In genomic region chrX:134375691-134376090, GRCh38 we compare ENCODE assay signal across 1 cellular context.
TF ChIP-seq lines count a peak whose summit lies in the region.

No MANE protein-coding gene starts in this region.

TF ChIP-seq in GM12878, 131 proteins besides CTCF, POLR2A, EP300 and RAD21:
- TF ChIP-seq YBX1 (IDR thresholded peaks at IDR 0.05), result no peak
- TF ChIP-seq ETV6 (conservative IDR thresholded peaks at IDR 0.05 in 1 of 2, IDR thresholded peaks at IDR 0.05 in 1 of 2; ENCODE audit: borderline replicate concordance in 1 of 2, low read depth in 1 of 2), result no peak
- TF ChIP-seq STAT3 (IDR thresholded peaks at IDR 0.05; ENCODE audit: low read depth, low read length), result no peak
- TF ChIP-seq BCL11A (IDR thresholded peaks at IDR 0.05; ENCODE audit: low read depth, low read length), result no peak
- no peak for TF ChIP-seq CEBPB (IDR thresholded peaks at IDR 0.05; ENCODE audit: borderline replicate concordance in 1 of 2, low read depth in 2 of 2, low read length in 2 of 2)
- TF ChIP-seq RB1 (IDR thresholded peaks at IDR 0.05; ENCODE audit: borderline replicate concordance), result no peak
- no peak for TF ChIP-seq CHD4 (IDR thresholded peaks at IDR 0.05)
- TF ChIP-seq MLLT1 (IDR thresholded peaks at IDR 0.05), result no peak
- TF ChIP-seq NFIC (IDR thresholded peaks at IDR 0.05; ENCODE audit: low read depth, low read length), result no peak
TF ChIP-seq in GM12878: peak in this region for 0.
